ENCODE assay signal across 27 cellular contexts in the genomic region with DNA sequence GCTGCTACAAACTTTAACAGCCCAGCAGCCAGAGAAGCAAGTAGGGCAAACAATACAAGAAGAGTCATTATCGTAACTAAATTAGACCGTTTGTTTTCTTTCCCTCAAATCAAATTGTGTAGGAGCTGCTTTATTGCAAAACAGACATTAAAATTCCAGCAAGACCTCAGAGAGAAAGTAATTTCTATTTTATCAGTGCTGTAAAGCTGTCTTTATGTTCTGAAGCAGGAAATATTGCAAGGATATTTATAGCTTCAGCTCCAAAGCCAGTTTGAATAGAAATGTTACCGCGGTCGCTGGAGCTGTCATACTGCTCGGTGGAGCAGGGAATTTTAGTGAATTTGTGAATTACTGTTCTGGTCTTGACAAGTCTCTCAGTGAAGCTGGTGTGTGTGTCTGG.
A peak's percentile ranks its signal among the peaks of the same experiment; 100 is the strongest.
DNase-seq lines count a peak whose midpoint lies in the region; ATAC-seq and TF ChIP-seq lines count a peak whose summit lies in the region.
"Had no signal": no experiment of that assay in that cellular context is flagged by ENCODE, and none has a peak within 500 bp of the region (broad histone marks: within the 10 kb centered on the region; RNA-seq: fewer than 3 reads in every experiment).

No MANE protein-coding gene starts in this region.

- DNase-seq in A172 (ENCODE audit: low spot score) = peak; percentile 6
- DNase-seq in GM10248 (ENCODE audit: extremely low spot score) = no peak
- DNase-seq in NCI-H82 treated with DMSO at 0.1 percent for 48 hours (lab: John Stamatoyannopoulos, UW; ENCODE audit: unreplicated experiment) = no peak
- no peak for DNase-seq in activated CD4-positive, alpha-beta T cell treated with anti-CD3 and anti-CD28 coated beads, Interleukin-2, amount 50 U/mL, for 4 hours
- DNase-seq: ACHN; activated CD8-positive, alpha-beta memory T cell treated with anti-CD3 and anti-CD28 coated beads for 24 hours; activated T-cell treated with anti-CD3 and anti-CD28 coated beads for 4 hours; H9; KG1; NCI-H2107; NCI-H446; NK-92 treated with Interleukin-12 subunit alpha and Interleukin-12 subunit beta, amount 100 ng/mL, for 24 hours; PC-9; right lobe of liver; stimulated activated CD8-positive, alpha-beta memory T cell treated with anti-CD3 and anti-CD28 coated beads, Interleukin-4, amount 100 ng/mL, for 48 hours; testis had no signal

- peak overlapping the region in 2 of 3 experiments; percentile 13 to 17 for H3K4me3 Mint-ChIP-seq in nephron
- H3K4me3 Mint-ChIP-seq: B cell; H9; neural progenitor cell; stimulated activated naive CD8-positive, alpha-beta T cell treated with anti-CD3 and anti-CD28 coated beads, Interleukin-15, Interleukin-2, amounts not matched to agents 100 ng/mL and 50 ng/mL, for 24 hours; T-helper 2 cell treated with Interferon-gamma antibody and Interleukin-4, amounts not matched to agents 5 μg/mL and 100 μg/mL, for 36 hours had no signal

- peaks cover 8% of the 10 kb centered on the region for H3K4me1 ChIP-seq in HEK293 (ENCODE audit: control insufficient read depth, insufficient read depth, low read length)
- H3K4me1 ChIP-seq: neural progenitor cell, parathyroid adenoma, right lobe of liver, testis had no signal

- ATAC-seq in SK-N-SH treated with all-trans-retinoic acid at 6 μM for 48 hours = peak; percentile 85
- ATAC-seq: activated naive CD4-positive, alpha-beta T cell treated with anti-CD3 and anti-CD28 coated beads, Interleukin-2, amount 50 U/mL, for 72 hours; left lobe of liver; right lobe of liver had no signal

- no peaks in the 10 kb centered on the region for H3K36me3 Mint-ChIP-seq in nephron (ENCODE audit: low read depth)
- H3K36me3 Mint-ChIP-seq: neural progenitor cell had no signal

- H3K27ac Mint-ChIP-seq in nephron = peak overlapping the region; percentile 59 to 83 (median 79)
- H3K27ac Mint-ChIP-seq: activated naive CD4-positive, alpha-beta T cell treated with anti-CD3 and anti-CD28 coated beads, Interleukin-2, amount 50 U/mL, for 72 hours; activated T-helper 2 cell treated with anti-CD3 and anti-CD28 coated beads, Interferon-gamma antibody, Interleukin-2, Interleukin-4, amounts not matched to agents 10 μg/mL and 5 μg/mL and 100 μg/mL, durations not matched to agents 14 hours and 24 hours and 36 hours; B cell; H9; neural progenitor cell; stimulated activated naive CD8-positive, alpha-beta T cell treated with anti-CD3 and anti-CD28 coated beads, Interleukin-15, Interleukin-2, amounts not matched to agents 100 ng/mL and 50 ng/mL, for 24 hours; T-helper 2 cell treated with Interferon-gamma antibody and Interleukin-4, amounts not matched to agents 5 μg/mL and 100 μg/mL, for 36 hours had no signal

- no peak for TF ChIP-seq CTCF in HEK293 (tag by site-specific recombination; IDR thresholded peaks at IDR 0.05)
- TF ChIP-seq CTCF in nephron (IDR thresholded peaks at IDR 0.05; ENCODE audit: unreplicated experiment in 3 of 3) = no peak
- TF ChIP-seq CTCF in GM10248 (IDR thresholded peaks at IDR 0.05; ENCODE audit: control extremely low read depth, extremely low read depth, low read depth, missing control alignments) = no peak

- H3K27me3 Mint-ChIP-seq in nephron (ENCODE audit: low read depth) = peaks cover 3% of the 10 kb centered on the region
- H3K27me3 Mint-ChIP-seq: B cell had no signal

- CTCF ChIA-PET in HEK293 (lab: Yijun Ruan, JAX) (interaction anchor here (0.6 kb wide), 1 partner anchor 21 kb away, joined by 4 read pairs; no protein-coding TSS in a partner anchor), GM10248 (lab: Yijun Ruan, JAX) (interaction anchor here (1.1 to 1.6 kb wide), 3 partner anchors 18 to 40 kb away, joined by 3 to 4 read pairs (median 4); no protein-coding TSS in a partner anchor)

- peaks cover 12% of the 10 kb centered on the region for H3K9me3 Mint-ChIP-seq in nephron
- H3K9me3 Mint-ChIP-seq: activated T-helper 2 cell treated with anti-CD3 and anti-CD28 coated beads, Interferon-gamma antibody, Interleukin-2, Interleukin-4, amounts not matched to agents 10 μg/mL and 5 μg/mL and 100 μg/mL, durations not matched to agents 14 hours and 24 hours and 36 hours; H9; neural progenitor cell; T-helper 2 cell treated with Interferon-gamma antibody and Interleukin-4, amounts not matched to agents 5 μg/mL and 100 μg/mL, for 36 hours had no signal

- POLR2A ChIA-PET in HEK293 (lab: Yijun Ruan, JAX) = no interaction called here
- POLR2A ChIA-PET in GM10248 (lab: Yijun Ruan, JAX) = no interaction called here

- no peak overlapping the region for H3K4me3 ChIP-seq in HEK293 (ENCODE audit: low read depth, low read length)
- H3K4me3 ChIP-seq: neural progenitor cell, PC-9, right lobe of liver, testis had no signal

- H3K4me1 Mint-ChIP-seq in nephron = peaks cover 17% of the 10 kb centered on the region
- H3K4me1 Mint-ChIP-seq: B cell, H9 had no signal

- no peaks in the 10 kb centered on the region for H3K9me3 ChIP-seq in HEK293 (ENCODE audit: control insufficient read depth, insufficient read depth, low read depth, low read length)
- H3K9me3 ChIP-seq: right lobe of liver, testis had no signal

- peak overlapping the region; percentile 21 for H3K27ac ChIP-seq in HEK293 (ENCODE audit: extremely low read depth, low read depth, low read length)
- H3K27ac ChIP-seq: neural progenitor cell, parathyroid adenoma, PC-9, right lobe of liver, testis had no signal

- no peaks in the 10 kb centered on the region for H3K36me3 ChIP-seq in HEK293 (ENCODE audit: control insufficient read depth in 2 of 2, insufficient read depth in 1 of 2, low read length in 2 of 2)
- H3K36me3 ChIP-seq: neural progenitor cell, right lobe of liver had no signal

TF ChIP-seq in HEK293, 187 proteins besides CTCF, POLR2A, EP300 and RAD21 (continues in another document):
- TF ChIP-seq TCF7L2 (IDR thresholded peaks at IDR 0.05; ENCODE audit: borderline replicate concordance, low read depth, low read length) = peak; percentile 90
- TF ChIP-seq OVOL3 (tag by site-specific recombination; IDR thresholded peaks at IDR 0.05) = peak; percentile 85; the same call in 1 of the 2 replicates
- TF ChIP-seq, protein P1, sequence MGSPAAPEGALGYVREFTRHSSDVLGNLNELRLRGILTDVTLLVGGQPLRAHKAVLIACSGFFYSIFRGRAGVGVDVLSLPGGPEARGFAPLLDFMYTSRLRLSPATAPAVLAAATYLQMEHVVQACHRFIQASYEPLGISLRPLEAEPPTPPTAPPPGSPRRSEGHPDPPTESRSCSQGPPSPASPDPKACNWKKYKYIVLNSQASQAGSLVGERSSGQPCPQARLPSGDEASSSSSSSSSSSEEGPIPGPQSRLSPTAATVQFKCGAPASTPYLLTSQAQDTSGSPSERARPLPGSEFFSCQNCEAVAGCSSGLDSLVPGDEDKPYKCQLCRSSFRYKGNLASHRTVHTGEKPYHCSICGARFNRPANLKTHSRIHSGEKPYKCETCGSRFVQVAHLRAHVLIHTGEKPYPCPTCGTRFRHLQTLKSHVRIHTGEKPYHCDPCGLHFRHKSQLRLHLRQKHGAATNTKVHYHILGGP (tag by site-specific recombination; IDR thresholded peaks at IDR 0.05) = peak; percentile 61; the same call in 1 of the 2 replicates

TF ChIP-seq in SK-N-SH treated with all-trans-retinoic acid at 6 μM for 48 hours, 23 proteins besides CTCF, POLR2A, EP300 and RAD21 (continues in another document):
- no peak for TF ChIP-seq ZFP3 (CRISPR knock-in tag; IDR thresholded peaks at IDR 0.05)
- TF ChIP-seq, protein P2, sequence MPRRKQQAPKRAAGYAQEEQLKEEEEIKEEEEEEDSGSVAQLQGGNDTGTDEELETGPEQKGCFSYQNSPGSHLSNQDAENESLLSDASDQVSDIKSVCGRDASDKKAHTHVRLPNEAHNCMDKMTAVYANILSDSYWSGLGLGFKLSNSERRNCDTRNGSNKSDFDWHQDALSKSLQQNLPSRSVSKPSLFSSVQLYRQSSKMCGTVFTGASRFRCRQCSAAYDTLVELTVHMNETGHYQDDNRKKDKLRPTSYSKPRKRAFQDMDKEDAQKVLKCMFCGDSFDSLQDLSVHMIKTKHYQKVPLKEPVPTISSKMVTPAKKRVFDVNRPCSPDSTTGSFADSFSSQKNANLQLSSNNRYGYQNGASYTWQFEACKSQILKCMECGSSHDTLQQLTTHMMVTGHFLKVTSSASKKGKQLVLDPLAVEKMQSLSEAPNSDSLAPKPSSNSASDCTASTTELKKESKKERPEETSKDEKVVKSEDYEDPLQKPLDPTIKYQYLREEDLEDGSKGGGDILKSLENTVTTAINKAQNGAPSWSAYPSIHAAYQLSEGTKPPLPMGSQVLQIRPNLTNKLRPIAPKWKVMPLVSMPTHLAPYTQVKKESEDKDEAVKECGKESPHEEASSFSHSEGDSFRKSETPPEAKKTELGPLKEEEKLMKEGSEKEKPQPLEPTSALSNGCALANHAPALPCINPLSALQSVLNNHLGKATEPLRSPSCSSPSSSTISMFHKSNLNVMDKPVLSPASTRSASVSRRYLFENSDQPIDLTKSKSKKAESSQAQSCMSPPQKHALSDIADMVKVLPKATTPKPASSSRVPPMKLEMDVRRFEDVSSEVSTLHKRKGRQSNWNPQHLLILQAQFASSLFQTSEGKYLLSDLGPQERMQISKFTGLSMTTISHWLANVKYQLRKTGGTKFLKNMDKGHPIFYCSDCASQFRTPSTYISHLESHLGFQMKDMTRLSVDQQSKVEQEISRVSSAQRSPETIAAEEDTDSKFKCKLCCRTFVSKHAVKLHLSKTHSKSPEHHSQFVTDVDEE (CRISPR knock-in tag; IDR thresholded peaks at IDR 0.05) = peak; percentile 88
- TF ChIP-seq, protein P3, sequence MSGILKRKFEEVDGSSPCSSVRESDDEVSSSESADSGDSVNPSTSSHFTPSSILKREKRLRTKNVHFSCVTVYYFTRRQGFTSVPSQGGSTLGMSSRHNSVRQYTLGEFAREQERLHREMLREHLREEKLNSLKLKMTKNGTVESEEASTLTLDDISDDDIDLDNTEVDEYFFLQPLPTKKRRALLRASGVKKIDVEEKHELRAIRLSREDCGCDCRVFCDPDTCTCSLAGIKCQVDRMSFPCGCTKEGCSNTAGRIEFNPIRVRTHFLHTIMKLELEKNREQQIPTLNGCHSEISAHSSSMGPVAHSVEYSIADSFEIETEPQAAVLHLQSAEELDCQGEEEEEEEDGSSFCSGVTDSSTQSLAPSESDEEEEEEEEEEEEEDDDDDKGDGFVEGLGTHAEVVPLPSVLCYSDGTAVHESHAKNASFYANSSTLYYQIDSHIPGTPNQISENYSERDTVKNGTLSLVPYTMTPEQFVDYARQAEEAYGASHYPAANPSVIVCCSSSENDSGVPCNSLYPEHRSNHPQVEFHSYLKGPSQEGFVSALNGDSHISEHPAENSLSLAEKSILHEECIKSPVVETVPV (CRISPR knock-in tag; IDR thresholded peaks at IDR 0.05) = no peak; the same call in 1 of the 2 replicates
